Comparison of ENCODE assay signal across 9 cellular contexts in genomic region chr3:28326458-28326926, GRCh38. TPM values are rescaled to one million over a fixed set of nuclear protein-coding genes. Genes with fewer than 3 reads are reported as not detected.
DNase-seq lines count a peak whose midpoint lies in the region; ATAC-seq and FAIRE-seq lines count a peak whose summit lies in the region.
"Had no signal": no experiment of that assay in that cellular context is flagged by ENCODE, and none has a peak within 500 bp of the region (broad histone marks: within the 10 kb centered on the region; RNA-seq: fewer than 3 reads in every experiment).

No MANE protein-coding gene starts in this region.

- WGBS in small intestine, 3 donors = 60 to 71% (median 70%) methylated on average over 2 of the region's 2 CpGs

- peaks cover 0 to 2% of the 10 kb centered on the region in 2 donors for H3K4me1 ChIP-seq in small intestine (ENCODE audit: control insufficient read depth in 2 of 2, insufficient read depth in 1 of 2, low read depth in 1 of 2, low read length in 1 of 2)
- H3K4me1 ChIP-seq: upper lobe of left lung had no signal

- H3K27me3 ChIP-seq in small intestine (ENCODE audit: control insufficient read depth in 2 of 2, insufficient read depth in 2 of 2, low read length in 2 of 2) = no peaks in the 10 kb centered on the region
- H3K27me3 ChIP-seq: upper lobe of left lung had no signal

- peak; percentile 60 for ATAC-seq in GM19397 (IDR thresholded peaks at IDR 0.05; ENCODE audit: unreplicated experiment)
- peak; percentile 70 for ATAC-seq in HG02981 (IDR thresholded peaks at IDR 0.05; ENCODE audit: unreplicated experiment)

- FAIRE-seq in small intestine (lab: Jason Lieb, UNC) = no peak

- H3K36me3 ChIP-seq in small intestine (ENCODE audit: control insufficient read depth in 2 of 2, insufficient read depth in 2 of 2, low read length in 2 of 2) = peaks cover 0 to 5% of the 10 kb centered on the region in 2 donors

- H3K9me3 ChIP-seq in small intestine (ENCODE audit: control insufficient read depth, low read depth) = no peaks in the 10 kb centered on the region
- H3K9me3 ChIP-seq: upper lobe of left lung had no signal

- peak; percentile 36 for DNase-seq in activated CD4-positive, alpha-beta T cell treated with anti-CD3 and anti-CD28 coated beads for 48 hours
- DNase-seq in small intestine (peak; percentile 62), midbrain (lab: John Stamatoyannopoulos, UW) (no peak), NCI-H748 treated with DMSO at 0.1 percent for 48 hours (lab: John Stamatoyannopoulos, UW) (no peak), HCEC 1CT (no peak)
- DNase-seq: mesendoderm, upper lobe of left lung had no signal

- no peak overlapping the region for H3K4me3 ChIP-seq in small intestine (ENCODE audit: low read depth in 1 of 2, low read length in 2 of 2)
- H3K4me3 ChIP-seq: upper lobe of left lung had no signal

- H3K27ac ChIP-seq in small intestine (ENCODE audit: low read depth in 1 of 2, low read length in 1 of 2) = peak overlapping the region in 1 of 2 donors; percentile 48

RNA-seq across cellular contexts. Expression of gene ZCWPW2, which starts 22.0 kb away (rescaled TPM):
- polyA plus RNA-seq in small intestine = under 1 TPM in 1 of 3 donors, not detected in 2; 0.37 TPM

RNA-seq across cellular contexts. Expression of gene AZI2, which starts 22.1 kb away (rescaled TPM):
- 10 to 100 TPM; 25.7 to 34.4 (median 27.0) TPM for polyA plus RNA-seq in small intestine

Comparison
In these comparisons a context has a peak if more than half of its experiments do, and no peak if none do; other contexts are left out.
1. DNase-seq: peak in activated CD4-positive, alpha-beta T cell treated with anti-CD3 and anti-CD28 coated beads for 48 hours (single experiment) and small intestine (single experiment); none in midbrain (single experiment), NCI-H748 treated with DMSO at 0.1 percent for 48 hours (single experiment) and HCEC 1CT (single experiment).